In genomic region chr7:118184392-118184899, GRCh38 we compare ENCODE assay signal across 8 cellular contexts.
DNase-seq lines count a peak whose midpoint lies in the region; ATAC-seq lines count a peak whose summit lies in the region.

No MANE protein-coding gene starts in this region.

- no peaks in the 10 kb centered on the region for H3K27me3 ChIP-seq in HUES48 (ENCODE audit: control insufficient read depth, insufficient read depth, low read length)

- no peaks in the 10 kb centered on the region for H3K9me3 Mint-ChIP-seq in activated naive CD8-positive, alpha-beta T cell treated with anti-CD3 and anti-CD28 coated beads, Interleukin-2, amount 50 U/mL, for 24 hours

- H3K4me1 ChIP-seq in HUES48 (ENCODE audit: control insufficient read depth, insufficient read depth, low read length): peaks cover 6% of the 10 kb centered on the region; the same call in 1 of the 2 replicates

- H3K36me3 ChIP-seq in HUES48 (ENCODE audit: control insufficient read depth, insufficient read depth, low read length): peaks cover 43% of the 10 kb centered on the region

- peaks cover 2% of the 10 kb centered on the region for H3K27me3 Mint-ChIP-seq in activated naive CD8-positive, alpha-beta T cell treated with anti-CD3 and anti-CD28 coated beads, Interleukin-2, amount 50 U/mL, for 24 hours

- DNase-seq in Ammon's horn (ENCODE audit: low spot score): peak; percentile 6
- no peak for DNase-seq in activated naive CD8-positive, alpha-beta T cell treated with anti-CD3 and anti-CD28 coated beads, Interleukin-2, amount 50 U/mL, for 24 hours
- peak; percentile 25 for DNase-seq in inferior parietal cortex (ENCODE audit: extremely low spot score)
- DNase-seq in substantia nigra (lab: John Stamatoyannopoulos, UW): no peak
- DNase-seq in UCSD-AML1 (lab: John Stamatoyannopoulos, UW; ENCODE audit: unreplicated experiment): no peak
- DNase-seq in anterior cingulate cortex (lab: John Stamatoyannopoulos, UW): no peak

- H3K9me3 ChIP-seq in HUES48 (ENCODE audit: control insufficient read depth, insufficient read depth, low read length): no peaks in the 10 kb centered on the region

- no peak for ATAC-seq in activated naive CD8-positive, alpha-beta T cell treated with anti-CD3 and anti-CD28 coated beads, Interleukin-2, amount 50 U/mL, for 24 hours
- ATAC-seq in GM21825 (IDR thresholded peaks at IDR 0.05; ENCODE audit: unreplicated experiment): no peak

- H3K27ac ChIP-seq in HUES48 (ENCODE audit: low read depth, low read length) (peak overlapping the region; percentile 91), substantia nigra (ENCODE audit: low read depth, low read length, poor library complexity, severe bottlenecking) (peak overlapping the region; percentile 83)

- peak overlapping the region; percentile 94 for H3K4me3 Mint-ChIP-seq in activated naive CD8-positive, alpha-beta T cell treated with anti-CD3 and anti-CD28 coated beads, Interleukin-2, amount 50 U/mL, for 24 hours

- H3K4me3 ChIP-seq in HUES48 (ENCODE audit: low read depth, low read length): peak overlapping the region; percentile 85

- H3K36me3 Mint-ChIP-seq in activated naive CD8-positive, alpha-beta T cell treated with anti-CD3 and anti-CD28 coated beads, Interleukin-2, amount 50 U/mL, for 24 hours (ENCODE audit: low read depth): peaks cover 41% of the 10 kb centered on the region

- peak overlapping the region; percentile 96 for H3K9ac ChIP-seq in HUES48 (ENCODE audit: low read depth, low read length)

- peaks cover 53% of the 10 kb centered on the region for H3K4me1 Mint-ChIP-seq in activated naive CD8-positive, alpha-beta T cell treated with anti-CD3 and anti-CD28 coated beads, Interleukin-2, amount 50 U/mL, for 24 hours

- peak overlapping the region; percentile 98 for H3K27ac Mint-ChIP-seq in activated naive CD8-positive, alpha-beta T cell treated with anti-CD3 and anti-CD28 coated beads, Interleukin-2, amount 50 U/mL, for 24 hours

Comparison
In these comparisons a context has a peak if more than half of its experiments do, and no peak if none do; other contexts are left out.
1. DNase-seq: peak in Ammon's horn (single experiment) and inferior parietal cortex (single experiment); none in activated naive CD8-positive, alpha-beta T cell treated with anti-CD3 and anti-CD28 coated beads, Interleukin-2, amount 50 U/mL, for 24 hours (single experiment), substantia nigra (0 of 49), UCSD-AML1 (single experiment) and anterior cingulate cortex (0 of 58).